In genomic region chr6:116087437-116088027, GRCh38 we compare ENCODE assay signal across 10 cellular contexts.
DNase-seq lines count a peak whose midpoint lies in the region; ATAC-seq and TF ChIP-seq lines count a peak whose summit lies in the region.
"Had no signal": no experiment of that assay in that cellular context is flagged by ENCODE, and none has a peak within 500 bp of the region (broad histone marks: within the 10 kb centered on the region; RNA-seq: fewer than 3 reads in every experiment).

No MANE protein-coding gene starts in this region.

- TF ChIP-seq CTCF in coronary artery (IDR thresholded peaks at IDR 0.05) (no peak), nephron progenitor cell (IDR thresholded peaks at IDR 0.05) (no peak)

- H3K4me1 Mint-ChIP-seq in nephron progenitor cell, result no peaks in the 10 kb centered on the region

- peak overlapping the region; percentile 44 to 86 for H3K27ac ChIP-seq in coronary artery

- no peak overlapping the region for H3K27ac Mint-ChIP-seq in nephron progenitor cell
- H3K27ac Mint-ChIP-seq: T-helper 17 cell had no signal

- peaks cover 9% of the 10 kb centered on the region for H3K9me3 Mint-ChIP-seq in nephron progenitor cell

- peak overlapping the region; percentile 5 for H3K4me3 ChIP-seq in coronary artery

- H3K36me3 Mint-ChIP-seq in nephron progenitor cell (ENCODE audit: low read depth), result no peaks in the 10 kb centered on the region

- H3K4me3 Mint-ChIP-seq in nephron progenitor cell, result no peak overlapping the region
- H3K4me3 Mint-ChIP-seq: T-helper 17 cell had no signal

- H3K27me3 Mint-ChIP-seq in nephron progenitor cell (ENCODE audit: low read depth, poor library complexity), result peaks cover 4% of the 10 kb centered on the region

- ATAC-seq in GM21360 (IDR thresholded peaks at IDR 0.05; ENCODE audit: unreplicated experiment) (peak; percentile 95), HG03342 (IDR thresholded peaks at IDR 0.05; ENCODE audit: unreplicated experiment) (peak; percentile 96)
- ATAC-seq: T-helper 17 cell had no signal

- peak; percentile 90 for DNase-seq in EH (ENCODE audit: low read depth)
- no peak for DNase-seq in coronary artery (ENCODE audit: low spot score)
- no peak for DNase-seq in activated effector memory CD4-positive, alpha-beta T cell treated with anti-CD3 and anti-CD28 coated beads, Interleukin-2, amount 50 U/mL, for 16 hours
- no peak for DNase-seq in NCI-H774 (lab: John Stamatoyannopoulos, UW)
- no peak for DNase-seq in activated CD4-positive, CD25-positive, alpha-beta regulatory T cell (lab: John Stamatoyannopoulos, UW)
- DNase-seq in nephron progenitor cell, result no peak
- DNase-seq: stimulated activated CD4-positive, alpha-beta T cell treated with anti-CD3 and anti-CD28 coated beads, Interleukin-1b, Interleukin-23, amount 100 ng/mL, for 48 hours; T-helper 17 cell had no signal
